ENCODE assay signal across 10 cellular contexts in genomic region chr22:22103078-22103593, GRCh38.
DNase-seq lines count a peak whose midpoint lies in the region; ATAC-seq and TF ChIP-seq lines count a peak whose summit lies in the region.
"Had no signal": no experiment of that assay in that cellular context is flagged by ENCODE, and none has a peak within 500 bp of the region (broad histone marks: within the 10 kb centered on the region; RNA-seq: fewer than 3 reads in every experiment).

No MANE protein-coding gene starts in this region.

- H3K27me3 ChIP-seq in A673 (replicated peaks; ENCODE audit: insufficient read depth, low read depth, low read length, poor library complexity): peaks cover 8% of the 10 kb centered on the region

- ATAC-seq in SK-N-SH treated with all-trans-retinoic acid at 6 μM for 48 hours: peak; percentile 85
- ATAC-seq in GM21619 (IDR thresholded peaks at IDR 0.05; ENCODE audit: unreplicated experiment): no peak

- intact Hi-C loops in A673 (cut with micrococcal nuclease; ENCODE audit: unreplicated experiment): no loop called here

- POLR2A ChIA-PET in A673 (lab: Charles Lee; ENCODE audit: low non-redundant PET): no interaction called here

- CTCF ChIA-PET in A673 (lab: Charles Lee): no interaction called here

- DNase-seq in A673 (ENCODE audit: low spot score) (no peak), GM12864 (ENCODE audit: low read depth) (no peak), iPS-NIHi7 (ENCODE audit: extremely low spot score) (peak; percentile 71), nucleus accumbens (lab: John Stamatoyannopoulos, UW) (no peak), caudate nucleus (lab: John Stamatoyannopoulos, UW) (no peak), hepatic stellate cell (ENCODE audit: low spot score) (no peak)
- DNase-seq: activated CD4-positive, CD25-positive, alpha-beta regulatory T cell; NCI-H2171 treated with DMSO at 0.1 percent for 48 hours had no signal

- no peaks in the 10 kb centered on the region for H3K9me3 ChIP-seq in A673 (ENCODE audit: low read depth, low read length, poor library complexity, severe bottlenecking)

- H3K4me3 ChIP-seq in A673 (ENCODE audit: low read depth, low read length, poor library complexity, severe bottlenecking) (no peak overlapping the region), GM12864 (ENCODE audit: low read depth, low read length) (no peak overlapping the region)

- H3K36me3 ChIP-seq in A673 (ENCODE audit: insufficient read depth, low read length, poor library complexity, severe bottlenecking): no peaks in the 10 kb centered on the region

- TF ChIP-seq CTCF in A673 (conservative IDR thresholded peaks at IDR 0.05; ENCODE audit: low read depth, low read length) (peak; percentile 53), GM12864 (IDR thresholded peaks at IDR 0.05; ENCODE audit: low read depth, low read length, missing control alignments) (peak; percentile 73)

- H3K27ac ChIP-seq in A673 (ENCODE audit: low read depth, low read length, poor library complexity, severe bottlenecking) (no peak overlapping the region), caudate nucleus (ENCODE audit: low read depth, low read length) (no peak overlapping the region)

- BruUV-seq in A673 (replicated peaks; lab: Mats Ljungman, UMichigan): no TSS peak

- H3K4me1 ChIP-seq in A673 (ENCODE audit: insufficient read depth, low read length, poor library complexity, severe bottlenecking): no peaks in the 10 kb centered on the region

TF ChIP-seq in SK-N-SH treated with all-trans-retinoic acid at 6 μM for 48 hours, 23 proteins besides CTCF, POLR2A, EP300 and RAD21:
- TF ChIP-seq ZNF70 (CRISPR knock-in tag; IDR thresholded peaks at IDR 0.05) (no peak), TCF4 (CRISPR knock-in tag; IDR thresholded peaks at IDR 0.05; ENCODE audit: borderline replicate concordance) (no peak), TSHZ2 (CRISPR knock-in tag; IDR thresholded peaks at IDR 0.05) (no peak), ZNF565 (CRISPR knock-in tag; conservative IDR thresholded peaks at IDR 0.05; ENCODE audit: low read depth) (no peak), SNAI2 (CRISPR knock-in tag; IDR thresholded peaks at IDR 0.05) (no peak), TOX (CRISPR knock-in tag; IDR thresholded peaks at IDR 0.05; ENCODE audit: borderline replicate concordance) (no peak), CSDC2 (CRISPR knock-in tag; IDR thresholded peaks at IDR 0.05) (no peak), PPARA (CRISPR knock-in tag; IDR thresholded peaks at IDR 0.05; ENCODE audit: borderline replicate concordance) (no peak), ZFP3 (CRISPR knock-in tag; IDR thresholded peaks at IDR 0.05) (no peak), ISL1 (CRISPR knock-in tag; IDR thresholded peaks at IDR 0.05) (no peak), ZFP30 (CRISPR knock-in tag; IDR thresholded peaks at IDR 0.05) (no peak), ZNF8 (CRISPR knock-in tag; IDR thresholded peaks at IDR 0.05) (no peak), ESRRG (CRISPR knock-in tag; IDR thresholded peaks at IDR 0.05) (no peak), GLIS3 (CRISPR knock-in tag; IDR thresholded peaks at IDR 0.05) (no peak), OSR1 (CRISPR knock-in tag; IDR thresholded peaks at IDR 0.05) (no peak), ZC3H10 (CRISPR knock-in tag; IDR thresholded peaks at IDR 0.05) (no peak), BACH2 (CRISPR knock-in tag; IDR thresholded peaks at IDR 0.05; ENCODE audit: borderline replicate concordance) (no peak)
